1 cellular context compared by ENCODE assay signal in the genomic region with DNA sequence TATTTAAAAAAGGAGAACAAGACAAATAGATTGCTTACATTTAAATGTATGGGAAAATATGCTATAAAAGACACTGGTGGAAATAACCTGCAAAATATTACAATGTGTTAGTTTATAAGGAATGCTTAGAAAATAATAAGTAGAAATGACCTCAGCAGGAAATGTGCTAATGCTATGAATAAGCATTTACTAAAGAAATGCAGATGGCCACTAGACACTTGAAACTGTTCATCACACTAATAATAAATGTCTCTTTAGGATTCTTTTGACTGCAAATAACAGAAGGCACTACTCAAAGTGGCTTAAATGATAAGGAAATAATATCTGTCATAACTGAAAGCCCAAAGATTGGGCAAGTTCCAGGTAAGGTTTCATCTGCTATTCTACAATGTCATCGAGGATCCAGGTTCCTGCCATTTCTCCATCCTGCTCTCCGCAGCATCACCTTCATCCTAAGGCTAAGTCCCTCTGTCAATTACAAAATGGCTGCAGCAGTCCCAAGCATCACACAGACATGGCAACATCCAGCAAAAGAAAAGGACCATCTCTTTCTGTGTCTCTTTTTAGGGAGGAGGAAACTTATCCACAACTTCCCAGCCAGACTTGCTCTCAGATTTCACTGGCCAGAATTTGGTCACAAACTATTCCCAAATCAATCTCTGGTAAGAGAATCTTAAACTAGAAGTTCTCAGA.
TF ChIP-seq lines count a peak whose summit lies in the region.

No MANE protein-coding gene starts in this region.

TF ChIP-seq in SK-N-SH treated with all-trans-retinoic acid at 6 μM for 48 hours, 23 proteins besides CTCF, POLR2A, EP300 and RAD21 (continued from another document):
- peak; percentile 86 for TF ChIP-seq ISL1 (CRISPR knock-in tag; IDR thresholded peaks at IDR 0.05)
- TF ChIP-seq BACH2 (CRISPR knock-in tag; IDR thresholded peaks at IDR 0.05; ENCODE audit: borderline replicate concordance) = no peak
- no peak for TF ChIP-seq GLIS3 (CRISPR knock-in tag; IDR thresholded peaks at IDR 0.05)
- TF ChIP-seq CSDC2 (CRISPR knock-in tag; IDR thresholded peaks at IDR 0.05) = no peak
- no peak for TF ChIP-seq PPARA (CRISPR knock-in tag; IDR thresholded peaks at IDR 0.05; ENCODE audit: borderline replicate concordance)
- TF ChIP-seq ZFP30 (CRISPR knock-in tag; IDR thresholded peaks at IDR 0.05) = no peak
- TF ChIP-seq, protein P1, sequence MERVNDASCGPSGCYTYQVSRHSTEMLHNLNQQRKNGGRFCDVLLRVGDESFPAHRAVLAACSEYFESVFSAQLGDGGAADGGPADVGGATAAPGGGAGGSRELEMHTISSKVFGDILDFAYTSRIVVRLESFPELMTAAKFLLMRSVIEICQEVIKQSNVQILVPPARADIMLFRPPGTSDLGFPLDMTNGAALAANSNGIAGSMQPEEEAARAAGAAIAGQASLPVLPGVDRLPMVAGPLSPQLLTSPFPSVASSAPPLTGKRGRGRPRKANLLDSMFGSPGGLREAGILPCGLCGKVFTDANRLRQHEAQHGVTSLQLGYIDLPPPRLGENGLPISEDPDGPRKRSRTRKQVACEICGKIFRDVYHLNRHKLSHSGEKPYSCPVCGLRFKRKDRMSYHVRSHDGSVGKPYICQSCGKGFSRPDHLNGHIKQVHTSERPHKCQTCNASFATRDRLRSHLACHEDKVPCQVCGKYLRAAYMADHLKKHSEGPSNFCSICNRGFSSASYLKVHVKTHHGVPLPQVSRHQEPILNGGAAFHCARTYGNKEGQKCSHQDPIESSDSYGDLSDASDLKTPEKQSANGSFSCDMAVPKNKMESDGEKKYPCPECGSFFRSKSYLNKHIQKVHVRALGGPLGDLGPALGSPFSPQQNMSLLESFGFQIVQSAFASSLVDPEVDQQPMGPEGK (CRISPR knock-in tag; IDR thresholded peaks at IDR 0.05; ENCODE audit: borderline replicate concordance) = no peak
- TF ChIP-seq, protein P2, sequence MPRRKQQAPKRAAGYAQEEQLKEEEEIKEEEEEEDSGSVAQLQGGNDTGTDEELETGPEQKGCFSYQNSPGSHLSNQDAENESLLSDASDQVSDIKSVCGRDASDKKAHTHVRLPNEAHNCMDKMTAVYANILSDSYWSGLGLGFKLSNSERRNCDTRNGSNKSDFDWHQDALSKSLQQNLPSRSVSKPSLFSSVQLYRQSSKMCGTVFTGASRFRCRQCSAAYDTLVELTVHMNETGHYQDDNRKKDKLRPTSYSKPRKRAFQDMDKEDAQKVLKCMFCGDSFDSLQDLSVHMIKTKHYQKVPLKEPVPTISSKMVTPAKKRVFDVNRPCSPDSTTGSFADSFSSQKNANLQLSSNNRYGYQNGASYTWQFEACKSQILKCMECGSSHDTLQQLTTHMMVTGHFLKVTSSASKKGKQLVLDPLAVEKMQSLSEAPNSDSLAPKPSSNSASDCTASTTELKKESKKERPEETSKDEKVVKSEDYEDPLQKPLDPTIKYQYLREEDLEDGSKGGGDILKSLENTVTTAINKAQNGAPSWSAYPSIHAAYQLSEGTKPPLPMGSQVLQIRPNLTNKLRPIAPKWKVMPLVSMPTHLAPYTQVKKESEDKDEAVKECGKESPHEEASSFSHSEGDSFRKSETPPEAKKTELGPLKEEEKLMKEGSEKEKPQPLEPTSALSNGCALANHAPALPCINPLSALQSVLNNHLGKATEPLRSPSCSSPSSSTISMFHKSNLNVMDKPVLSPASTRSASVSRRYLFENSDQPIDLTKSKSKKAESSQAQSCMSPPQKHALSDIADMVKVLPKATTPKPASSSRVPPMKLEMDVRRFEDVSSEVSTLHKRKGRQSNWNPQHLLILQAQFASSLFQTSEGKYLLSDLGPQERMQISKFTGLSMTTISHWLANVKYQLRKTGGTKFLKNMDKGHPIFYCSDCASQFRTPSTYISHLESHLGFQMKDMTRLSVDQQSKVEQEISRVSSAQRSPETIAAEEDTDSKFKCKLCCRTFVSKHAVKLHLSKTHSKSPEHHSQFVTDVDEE (CRISPR knock-in tag; IDR thresholded peaks at IDR 0.05) = no peak
- TF ChIP-seq ZNF565 (CRISPR knock-in tag; conservative IDR thresholded peaks at IDR 0.05; ENCODE audit: low read depth) = no peak
- no peak for TF ChIP-seq ARNTL (CRISPR knock-in tag; IDR thresholded peaks at IDR 0.05; ENCODE audit: borderline replicate concordance, low read depth)
- TF ChIP-seq OSR1 (CRISPR knock-in tag; IDR thresholded peaks at IDR 0.05) = no peak
- TF ChIP-seq RARB (CRISPR knock-in tag; IDR thresholded peaks at IDR 0.05) = no peak
